In the genomic region with DNA sequence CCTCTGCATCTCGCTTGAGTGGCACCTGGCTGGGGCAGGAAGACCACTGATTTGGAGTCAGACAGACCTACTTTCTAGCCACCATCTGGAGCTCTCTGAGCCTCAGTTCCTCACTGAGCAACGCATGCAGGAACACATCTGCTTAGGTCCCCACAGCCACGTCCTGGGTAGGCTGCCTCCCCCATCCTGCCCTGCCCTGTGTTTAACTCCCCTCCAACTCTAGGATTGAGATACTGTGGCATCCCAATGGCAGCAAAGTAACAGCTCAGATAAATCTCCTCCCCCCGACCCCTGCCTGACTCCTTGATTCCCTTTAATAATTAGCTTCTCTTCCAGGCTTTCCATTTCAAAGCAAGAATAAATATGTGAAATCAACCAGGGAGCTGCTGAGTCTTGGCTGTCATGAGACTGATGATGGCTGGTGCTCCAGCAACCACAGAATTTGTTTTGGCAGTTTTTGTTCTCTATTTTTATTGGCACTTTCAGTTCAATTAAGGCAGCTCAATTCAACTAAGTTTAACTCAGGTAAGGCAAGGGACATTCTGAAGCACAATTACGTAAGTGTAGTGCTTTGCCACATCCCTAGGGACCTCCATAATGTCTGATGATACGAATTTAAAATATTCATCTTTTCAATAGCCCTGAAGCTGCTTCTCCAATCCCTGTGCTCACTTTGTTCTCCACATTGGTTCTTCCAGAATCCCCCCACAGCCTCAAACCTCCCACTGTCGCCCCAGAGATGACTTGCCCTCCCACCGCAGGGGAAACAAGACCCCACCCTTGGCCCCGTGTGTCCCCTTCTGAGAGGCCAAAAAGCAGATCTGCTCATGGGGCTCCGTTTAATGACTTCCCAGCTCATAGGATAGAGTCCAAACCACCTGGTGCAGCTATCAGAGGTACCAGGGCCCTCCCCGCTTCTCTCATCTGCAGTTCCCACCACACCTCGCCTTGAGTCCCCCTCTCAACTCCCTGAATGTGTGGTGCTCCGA, we compare ENCODE assay signal across 1 cellular context.
TF ChIP-seq lines count a peak whose summit lies in the region.

No MANE protein-coding gene starts in this region.

TF ChIP-seq in GM12878, 131 proteins besides CTCF, POLR2A, EP300 and RAD21 (continued from another document and continues in another):
- TF ChIP-seq NFIC (IDR thresholded peaks at IDR 0.05; ENCODE audit: low read depth, low read length) (peak; percentile 73), ZNF384 (IDR thresholded peaks at IDR 0.05; ENCODE audit: borderline replicate concordance, low read depth, low read length) (no peak), ZZZ3 (IDR thresholded peaks at IDR 0.05; ENCODE audit: control insufficient read depth, insufficient read length, low read depth) (no peak), STAT1 (conservative IDR thresholded peaks at IDR 0.05) (no peak), PML (IDR thresholded peaks at IDR 0.05; ENCODE audit: low read length) (no peak), BRCA1 (IDR thresholded peaks at IDR 0.05; ENCODE audit: low read depth, low read length) (no peak), RUNX3 (IDR thresholded peaks at IDR 0.05; ENCODE audit: low read length) (peak; percentile 93), MEF2A (IDR thresholded peaks at IDR 0.05; ENCODE audit: insufficient read depth, low read depth, low read length) (peak; percentile 58; the same call in 1 of the 2 replicates), SPI1 (IDR thresholded peaks at IDR 0.05; ENCODE audit: borderline replicate concordance, insufficient read depth, low read depth, low read length) (peak; percentile 81), DPF2 (IDR thresholded peaks at IDR 0.05) (peak; percentile 76), ZNF24 (IDR thresholded peaks at IDR 0.05) (no peak), ZNF207 (IDR thresholded peaks at IDR 0.05; ENCODE audit: borderline replicate concordance) (no peak), SMAD5 (IDR thresholded peaks at IDR 0.05; ENCODE audit: low read depth) (0 out of 2 replicates have a peak, but pooled peaks have one; percentile 28), SMAD1 (IDR thresholded peaks at IDR 0.05; ENCODE audit: low read depth, partially characterized antibody) (no peak), EZH2 (IDR thresholded peaks at IDR 0.05; ENCODE audit: borderline replicate concordance, control insufficient read depth, low read depth, low read length) (no peak), MXI1 (IDR thresholded peaks at IDR 0.05; ENCODE audit: low read depth, low read length) (0 out of 2 replicates have a peak, but pooled peaks have one; percentile 1), PAX8 (IDR thresholded peaks at IDR 0.05) (no peak), RB1 (IDR thresholded peaks at IDR 0.05; ENCODE audit: borderline replicate concordance) (no peak), MYB (IDR thresholded peaks at IDR 0.05; ENCODE audit: borderline replicate concordance, low read depth, low read length) (no peak), ZNF622 (IDR thresholded peaks at IDR 0.05) (no peak), IKZF1 (conservative IDR thresholded peaks at IDR 0.05) (peak; percentile 88), E2F8 (IDR thresholded peaks at IDR 0.05; ENCODE audit: low read depth, partially characterized antibody) (no peak), SREBF2 (IDR thresholded peaks at IDR 0.05; ENCODE audit: low read length) (no peak), CUX1 (IDR thresholded peaks at IDR 0.05; ENCODE audit: insufficient replicate concordance, low read depth, low read length) (no peak), CREM (IDR thresholded peaks at IDR 0.05; ENCODE audit: low read depth) (peak; percentile 56; the same call in 1 of the 2 replicates), FOXK2 (IDR thresholded peaks at IDR 0.05) (no peak), CHD4 (IDR thresholded peaks at IDR 0.05) (no peak), CBFB (IDR thresholded peaks at IDR 0.05; ENCODE audit: low read depth) (no peak; the same call in 1 of the 2 replicates), BCL11A (IDR thresholded peaks at IDR 0.05; ENCODE audit: low read depth, low read length) (peak; percentile 50; the same call in 1 of the 2 replicates), RCOR1 (conservative IDR thresholded peaks at IDR 0.05; ENCODE audit: low read depth, low read length) (0 out of 2 replicates have a peak, but pooled peaks have one; percentile 33), MYC (IDR thresholded peaks at IDR 0.05; ENCODE audit: insufficient read depth, insufficient read length, insufficient replicate concordance, low read length, severe bottlenecking) (peak; percentile 28), EGR1 (IDR thresholded peaks at IDR 0.05; ENCODE audit: borderline replicate concordance in 1 of 2, low read depth in 2 of 2, low read length in 2 of 2) (no peak), YBX1 (IDR thresholded peaks at IDR 0.05) (no peak)
- TF ChIP-seq, protein P1, sequence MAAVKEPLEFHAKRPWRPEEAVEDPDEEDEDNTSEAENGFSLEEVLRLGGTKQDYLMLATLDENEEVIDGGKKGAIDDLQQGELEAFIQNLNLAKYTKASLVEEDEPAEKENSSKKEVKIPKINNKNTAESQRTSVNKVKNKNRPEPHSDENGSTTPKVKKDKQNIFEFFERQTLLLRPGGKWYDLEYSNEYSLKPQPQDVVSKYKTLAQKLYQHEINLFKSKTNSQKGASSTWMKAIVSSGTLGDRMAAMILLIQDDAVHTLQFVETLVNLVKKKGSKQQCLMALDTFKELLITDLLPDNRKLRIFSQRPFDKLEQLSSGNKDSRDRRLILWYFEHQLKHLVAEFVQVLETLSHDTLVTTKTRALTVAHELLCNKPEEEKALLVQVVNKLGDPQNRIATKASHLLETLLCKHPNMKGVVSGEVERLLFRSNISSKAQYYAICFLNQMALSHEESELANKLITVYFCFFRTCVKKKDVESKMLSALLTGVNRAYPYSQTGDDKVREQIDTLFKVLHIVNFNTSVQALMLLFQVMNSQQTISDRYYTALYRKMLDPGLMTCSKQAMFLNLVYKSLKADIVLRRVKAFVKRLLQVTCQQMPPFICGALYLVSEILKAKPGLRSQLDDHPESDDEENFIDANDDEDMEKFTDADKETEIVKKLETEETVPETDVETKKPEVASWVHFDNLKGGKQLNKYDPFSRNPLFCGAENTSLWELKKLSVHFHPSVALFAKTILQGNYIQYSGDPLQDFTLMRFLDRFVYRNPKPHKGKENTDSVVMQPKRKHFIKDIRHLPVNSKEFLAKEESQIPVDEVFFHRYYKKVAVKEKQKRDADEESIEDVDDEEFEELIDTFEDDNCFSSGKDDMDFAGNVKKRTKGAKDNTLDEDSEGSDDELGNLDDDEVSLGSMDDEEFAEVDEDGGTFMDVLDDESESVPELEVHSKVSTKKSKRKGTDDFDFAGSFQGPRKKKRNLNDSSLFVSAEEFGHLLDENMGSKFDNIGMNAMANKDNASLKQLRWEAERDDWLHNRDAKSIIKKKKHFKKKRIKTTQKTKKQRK (IDR thresholded peaks at IDR 0.05; ENCODE audit: low read depth, low read length), result no peak
- TF ChIP-seq, protein P2, sequence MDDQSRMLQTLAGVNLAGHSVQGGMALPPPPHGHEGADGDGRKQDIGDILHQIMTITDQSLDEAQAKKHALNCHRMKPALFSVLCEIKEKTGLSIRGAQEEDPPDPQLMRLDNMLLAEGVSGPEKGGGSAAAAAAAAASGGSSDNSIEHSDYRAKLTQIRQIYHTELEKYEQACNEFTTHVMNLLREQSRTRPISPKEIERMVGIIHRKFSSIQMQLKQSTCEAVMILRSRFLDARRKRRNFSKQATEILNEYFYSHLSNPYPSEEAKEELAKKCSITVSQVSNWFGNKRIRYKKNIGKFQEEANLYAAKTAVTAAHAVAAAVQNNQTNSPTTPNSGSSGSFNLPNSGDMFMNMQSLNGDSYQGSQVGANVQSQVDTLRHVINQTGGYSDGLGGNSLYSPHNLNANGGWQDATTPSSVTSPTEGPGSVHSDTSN (IDR thresholded peaks at IDR 0.05; ENCODE audit: insufficient replicate concordance, low read depth, low read length), result peak; percentile 82
- TF ChIP-seq, protein P3, sequence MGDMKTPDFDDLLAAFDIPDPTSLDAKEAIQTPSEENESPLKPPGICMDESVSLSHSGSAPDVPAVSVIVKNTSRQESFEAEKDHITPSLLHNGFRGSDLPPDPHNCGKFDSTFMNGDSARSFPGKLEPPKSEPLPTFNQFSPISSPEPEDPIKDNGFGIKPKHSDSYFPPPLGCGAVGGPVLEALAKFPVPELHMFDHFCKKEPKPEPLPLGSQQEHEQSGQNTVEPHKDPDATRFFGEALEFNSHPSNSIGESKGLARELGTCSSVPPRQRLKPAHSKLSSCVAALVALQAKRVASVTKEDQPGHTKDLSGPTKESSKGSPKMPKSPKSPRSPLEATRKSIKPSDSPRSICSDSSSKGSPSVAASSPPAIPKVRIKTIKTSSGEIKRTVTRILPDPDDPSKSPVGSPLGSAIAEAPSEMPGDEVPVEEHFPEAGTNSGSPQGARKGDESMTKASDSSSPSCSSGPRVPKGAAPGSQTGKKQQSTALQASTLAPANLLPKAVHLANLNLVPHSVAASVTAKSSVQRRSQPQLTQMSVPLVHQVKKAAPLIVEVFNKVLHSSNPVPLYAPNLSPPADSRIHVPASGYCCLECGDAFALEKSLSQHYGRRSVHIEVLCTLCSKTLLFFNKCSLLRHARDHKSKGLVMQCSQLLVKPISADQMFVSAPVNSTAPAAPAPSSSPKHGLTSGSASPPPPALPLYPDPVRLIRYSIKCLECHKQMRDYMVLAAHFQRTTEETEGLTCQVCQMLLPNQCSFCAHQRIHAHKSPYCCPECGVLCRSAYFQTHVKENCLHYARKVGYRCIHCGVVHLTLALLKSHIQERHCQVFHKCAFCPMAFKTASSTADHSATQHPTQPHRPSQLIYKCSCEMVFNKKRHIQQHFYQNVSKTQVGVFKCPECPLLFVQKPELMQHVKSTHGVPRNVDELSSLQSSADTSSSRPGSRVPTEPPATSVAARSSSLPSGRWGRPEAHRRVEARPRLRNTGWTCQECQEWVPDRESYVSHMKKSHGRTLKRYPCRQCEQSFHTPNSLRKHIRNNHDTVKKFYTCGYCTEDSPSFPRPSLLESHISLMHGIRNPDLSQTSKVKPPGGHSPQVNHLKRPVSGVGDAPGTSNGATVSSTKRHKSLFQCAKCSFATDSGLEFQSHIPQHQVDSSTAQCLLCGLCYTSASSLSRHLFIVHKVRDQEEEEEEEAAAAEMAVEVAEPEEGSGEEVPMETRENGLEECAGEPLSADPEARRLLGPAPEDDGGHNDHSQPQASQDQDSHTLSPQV (IDR thresholded peaks at IDR 0.05), result no peak
- TF ChIP-seq, protein P4, sequence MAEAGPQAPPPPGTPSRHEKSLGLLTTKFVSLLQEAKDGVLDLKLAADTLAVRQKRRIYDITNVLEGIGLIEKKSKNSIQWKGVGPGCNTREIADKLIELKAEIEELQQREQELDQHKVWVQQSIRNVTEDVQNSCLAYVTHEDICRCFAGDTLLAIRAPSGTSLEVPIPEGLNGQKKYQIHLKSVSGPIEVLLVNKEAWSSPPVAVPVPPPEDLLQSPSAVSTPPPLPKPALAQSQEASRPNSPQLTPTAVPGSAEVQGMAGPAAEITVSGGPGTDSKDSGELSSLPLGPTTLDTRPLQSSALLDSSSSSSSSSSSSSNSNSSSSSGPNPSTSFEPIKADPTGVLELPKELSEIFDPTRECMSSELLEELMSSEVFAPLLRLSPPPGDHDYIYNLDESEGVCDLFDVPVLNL (IDR thresholded peaks at IDR 0.05; ENCODE audit: low read depth, low read length), result no peak
